ENCODE assay signal across 1 cellular context in genomic region chr6:16332175-16332542, GRCh38.
TF ChIP-seq lines count a peak whose summit lies in the region.

No MANE protein-coding gene starts in this region.

TF ChIP-seq in IMR-90, 13 proteins besides CTCF, POLR2A, EP300 and RAD21:
- TF ChIP-seq SMC3 (IDR thresholded peaks at IDR 0.05; ENCODE audit: low read depth, low read length) (peak; percentile 89), USF2 (IDR thresholded peaks at IDR 0.05; ENCODE audit: low read depth, low read length) (peak; percentile 11; the same call in 1 of the 2 replicates), RFX5 (IDR thresholded peaks at IDR 0.05; ENCODE audit: low read depth, low read length) (no peak)
TF ChIP-seq in IMR-90: peak in this region for 2.
